ENCODE assay signal across 31 cellular contexts in the genomic region with DNA sequence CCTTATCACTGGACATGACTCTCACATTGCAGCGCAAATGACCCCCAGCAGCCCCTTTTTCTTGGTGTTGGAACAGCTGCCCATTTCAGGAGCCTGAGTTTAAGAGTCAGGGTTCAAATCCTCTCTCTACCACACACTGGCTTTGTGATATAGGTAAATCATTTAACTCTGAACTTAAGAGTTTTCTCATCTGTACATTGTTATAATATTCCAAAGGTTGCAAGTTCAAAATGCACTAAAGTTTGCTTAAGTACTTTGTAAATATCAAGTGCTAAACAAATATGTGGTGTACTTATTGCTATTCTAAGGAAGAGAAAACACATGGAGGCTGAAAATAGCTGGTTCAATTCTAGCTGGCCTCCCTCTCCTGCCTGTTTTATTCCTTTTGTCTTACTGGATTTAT. TPM values are rescaled to one million over a fixed set of nuclear protein-coding genes. Genes with fewer than 3 reads are reported as not detected.
"Had no signal": no experiment of that assay in that cellular context is flagged by ENCODE, and none has a peak within 500 bp of the region (broad histone marks: within the 10 kb centered on the region; RNA-seq: fewer than 3 reads in every experiment).

No MANE protein-coding gene starts in this region.

- H3K9ac ChIP-seq: neural progenitor cell, parathyroid adenoma had no signal

- H3K4me2 ChIP-seq: hepatocyte, neural progenitor cell had no signal

- H2AFZ ChIP-seq: hepatocyte, neural progenitor cell, parathyroid adenoma had no signal

- ATAC-seq: foreskin keratinocyte; gastroesophageal sphincter; heart left ventricle; left ventricle myocardium superior; psoas muscle; right cardiac atrium; stimulated activated memory B cell treated with anti-CD40 and anti-IgM and Interleukin-4, amounts not matched to agents 10 μg/mL and 1 μg/mL and 100 μg/mL, for 72 hours; stimulated activated naive CD8-positive, alpha-beta T cell treated with anti-CD3 and anti-CD28 coated beads, Interleukin-15, Interleukin-2, amounts not matched to agents 100 U/mL and 50 U/mL, for 24 hours had no signal

- H3K79me2 ChIP-seq: hepatocyte, parathyroid adenoma had no signal

- H3K9me3 ChIP-seq: colonic mucosa, esophagus muscularis mucosa, gastroesophageal sphincter, heart left ventricle, psoas muscle, spleen, thoracic aorta, tibial nerve, upper lobe of left lung had no signal

- H3K36me3 ChIP-seq: colonic mucosa, gastroesophageal sphincter, heart left ventricle, neural progenitor cell, spleen, thoracic aorta had no signal

- H3K4me1 ChIP-seq: colonic mucosa, esophagus muscularis mucosa, foreskin keratinocyte, gastroesophageal sphincter, heart left ventricle, neural progenitor cell, parathyroid adenoma, psoas muscle, spleen, tibial nerve had no signal

- H3K27ac ChIP-seq: colonic mucosa, esophagus muscularis mucosa, foreskin keratinocyte, gastroesophageal sphincter, heart left ventricle, hepatocyte, neural progenitor cell, parathyroid adenoma, psoas muscle, skin epidermis, spleen, thoracic aorta, tibial nerve, upper lobe of left lung had no signal

- FAIRE-seq: endothelial cell of umbilical vein, kidney, urothelium cell line had no signal

- DNase-seq: colonic mucosa; effector memory CD4-positive, alpha-beta T cell; foreskin keratinocyte; heart left ventricle; kidney; left ventricle myocardium superior; naive B cell; psoas muscle; right cardiac atrium; spleen; stimulated activated CD4-positive, alpha-beta T cell treated with anti-CD3 and anti-CD28 coated beads, Interleukin-4, amount 100 ng/mL, for 4 hours; stimulated activated naive CD8-positive, alpha-beta T cell treated with anti-CD3 and anti-CD28 coated beads, Interleukin-15, Interleukin-2, amounts not matched to agents 100 U/mL and 50 U/mL, for 24 hours; upper lobe of left lung had no signal

- H3K4me3 ChIP-seq: colonic mucosa, esophagus muscularis mucosa, gastroesophageal sphincter, heart left ventricle, hepatocyte, lung, neural progenitor cell, psoas muscle, skin epidermis, spleen, thoracic aorta, tibial nerve, upper lobe of left lung had no signal

- H3K27me3 ChIP-seq: colonic mucosa, esophagus muscularis mucosa, foreskin keratinocyte, gastroesophageal sphincter, heart left ventricle, hepatocyte, neural progenitor cell, tibial nerve, upper lobe of left lung had no signal

RNA-seq across cellular contexts. Expression of a gene that starts 39.3 kb away (rescaled TPM):
- total RNA-seq: chondrocyte, colonic mucosa, endothelial cell of umbilical vein, epithelial cell of proximal tubule, esophagus muscularis mucosa, fibroblast of lung, foreskin keratinocyte, gastroesophageal sphincter, heart left ventricle, hepatocyte, kidney, left ventricle myocardium superior, lung, mononuclear cell, osteoblast, psoas muscle, renal cortical epithelial cell, right cardiac atrium, spleen, thoracic aorta, tibial nerve, upper lobe of left lung had no signal
- polyA plus RNA-seq: endothelial cell of umbilical vein, fibroblast of lung, foreskin keratinocyte, heart left ventricle, hepatocyte, psoas muscle, right cardiac atrium, spleen had no signal
